Comparison of ENCODE assay signal across 3 cellular contexts in genomic region chr7:150719960-150720891, GRCh38.
TF ChIP-seq lines count a peak whose summit lies in the region.

No MANE protein-coding gene starts in this region.

TF ChIP-seq in GM23338, 12 proteins besides CTCF, POLR2A, EP300 and RAD21 (continues in another document):
- TF ChIP-seq EZH2phosphoT487 (IDR thresholded peaks at IDR 0.05; ENCODE audit: unreplicated experiment) (no peak), ZNF331 (CRISPR knock-in tag; IDR thresholded peaks at IDR 0.05; ENCODE audit: low read depth) (no peak), ETS1 (IDR thresholded peaks at IDR 0.05) (no peak), ZNF114 (CRISPR knock-in tag; IDR thresholded peaks at IDR 0.05) (no peak), JUNB (IDR thresholded peaks at IDR 0.05; ENCODE audit: unreplicated experiment) (no peak)

TF ChIP-seq in K562, 482 proteins besides CTCF, POLR2A, EP300 and RAD21:
- no peak for TF ChIP-seq E2F3 (CRISPR knock-in tag; IDR thresholded peaks at IDR 0.05)
- TF ChIP-seq EZH2 (IDR thresholded peaks at IDR 0.05; ENCODE audit: borderline replicate concordance, low read depth, low read length), result 0 out of 2 replicates have a peak, but pooled peaks have one; percentile 23
- no peak for TF ChIP-seq RBM34 (IDR thresholded peaks at IDR 0.05; ENCODE audit: borderline replicate concordance, insufficient read depth, low read length)
- TF ChIP-seq U2AF1 (optimal IDR thresholded peaks at IDR 0.05; ENCODE audit: low read depth, low read length), result no peak
- no peak for TF ChIP-seq EP400 (IDR thresholded peaks at IDR 0.05)
- TF ChIP-seq RBM14 (IDR thresholded peaks at IDR 0.05; ENCODE audit: borderline replicate concordance, insufficient read depth, low read depth, low read length), result peak; percentile 66; the same call in 1 of the 2 replicates
- TF ChIP-seq ZNF175 (CRISPR knock-in tag; IDR thresholded peaks at IDR 0.05; ENCODE audit: low read depth), result no peak
- no peak for TF ChIP-seq ZNF764 (CRISPR knock-in tag; IDR thresholded peaks at IDR 0.05; ENCODE audit: low read depth)
- TF ChIP-seq NR2C1 (IDR thresholded peaks at IDR 0.05), result no peak
- no peak for TF ChIP-seq NR2C1 (tag; IDR thresholded peaks at IDR 0.05)
- TF ChIP-seq ZEB2 (IDR thresholded peaks at IDR 0.05), result no peak
- no peak for TF ChIP-seq PCBP2 (IDR thresholded peaks at IDR 0.05; ENCODE audit: low read depth, low read length, poor library complexity, severe bottlenecking)
- no peak for TF ChIP-seq HINFP (tag; conservative IDR thresholded peaks at IDR 0.05; ENCODE audit: low read depth)

TF ChIP-seq in HEK293T, 16 proteins besides CTCF, POLR2A, EP300 and RAD21:
- TF ChIP-seq ZNF384 (IDR thresholded peaks at IDR 0.05), result no peak
- TF ChIP-seq FOXK2 (IDR thresholded peaks at IDR 0.05), result no peak
- no peak for TF ChIP-seq FOXM1 (IDR thresholded peaks at IDR 0.05; ENCODE audit: borderline replicate concordance)
- TF ChIP-seq TARDBP (IDR thresholded peaks at IDR 0.05), result no peak
